ENCODE assay signal across 40 cellular contexts in genomic region chrX:149607699-149608098, GRCh38. TPM values are rescaled to one million over a fixed set of nuclear protein-coding genes. Genes with fewer than 3 reads are reported as not detected.
"Had no signal": no experiment of that assay in that cellular context is flagged by ENCODE, and none has a peak within 500 bp of the region (broad histone marks: within the 10 kb centered on the region; RNA-seq: fewer than 3 reads in every experiment).

No MANE protein-coding gene starts in this region.

- DNase-seq: Karpas-422, Kasumi-1, MG63, MM.1S, MV-4-11, NCI-H1048, NCI-H1092, NCI-H1092 treated with DMSO at 0.1 percent for 48 hours, NCI-H1105, NCI-H1105 treated with DMSO at 0.1 percent for 48 hours, NCI-H1417, NCI-H1417 treated with DMSO at 0.1 percent for 48 hours, NCI-H1436, NCI-H1436 treated with DMSO at 0.1 percent for 48 hours, NCI-H146, NCI-H1694, NCI-H1694 treated with DMSO at 0.1 percent for 48 hours, NCI-H187, NCI-H187 treated with DMSO at 0.1 percent for 48 hours, NCI-H1930, NCI-H2029, NCI-H2029 treated with DMSO at 0.1 percent for 48 hours, NCI-H2081, NCI-H2081 treated with DMSO at 0.1 percent for 48 hours, NCI-H2107, NCI-H2171, NCI-H2171 treated with DMSO at 0.1 percent for 48 hours, NCI-H2227 treated with DMSO at 0.1 percent for 48 hours, NCI-H226, NCI-H345, NCI-H446, NCI-H446 treated with DMSO at 0.1 percent for 48 hours, NCI-H510A, NCI-H510A treated with DMSO at 0.1 percent for 48 hours, NCI-H524, NCI-H524 treated with DMSO at 0.1 percent for 48 hours had no signal

- H3K36me3 ChIP-seq: MG63 had no signal

- H3K4me3 ChIP-seq: MG63 had no signal

- H3K9me3 ChIP-seq: MG63 had no signal

- H3K27me3 ChIP-seq: MG63 had no signal

RNA-seq across cellular contexts. Expression of gene HSFX2, which starts 12.6 kb away (rescaled TPM):
- total RNA-seq: LHCN-M2, NCI-H460 had no signal

RNA-seq across cellular contexts. Expression of gene MAGEA9B, which starts 20.4 kb away (rescaled TPM):
- total RNA-seq: LHCN-M2, MCF 10A had no signal

RNA-seq across cellular contexts. Expression of gene HSFX3, which starts 58.0 kb away (rescaled TPM):
- total RNA-seq: LHCN-M2, M059J, MCF 10A, NCI-H460 had no signal
